25 cellular contexts compared by ENCODE assay signal in genomic region chr3:98890181-98890882, GRCh38. TPM values are rescaled to one million over a fixed set of nuclear protein-coding genes. Genes with fewer than 3 reads are reported as not detected.
DNase-seq lines count a peak whose midpoint lies in the region; ATAC-seq, FAIRE-seq and TF ChIP-seq lines count a peak whose summit lies in the region.
"Had no signal": no experiment of that assay in that cellular context is flagged by ENCODE, and none has a peak within 500 bp of the region (broad histone marks: within the 10 kb centered on the region; RNA-seq: fewer than 3 reads in every experiment).

No MANE protein-coding gene starts in this region.

- no peaks in the 10 kb centered on the region for H3K9me3 Mint-ChIP-seq in MCF 10A (ENCODE audit: unreplicated experiment)
- H3K9me3 Mint-ChIP-seq in astrocyte (ENCODE audit: unreplicated experiment): no peaks in the 10 kb centered on the region
- H3K9me3 Mint-ChIP-seq: brain; CD8-positive, alpha-beta T cell had no signal

- H3K79me2 ChIP-seq in mammary epithelial cell (ENCODE audit: insufficient read depth, low read length): peaks cover 100% of the 10 kb centered on the region
- peaks cover 100% of the 10 kb centered on the region for H3K79me2 ChIP-seq in astrocyte (ENCODE audit: insufficient read depth, low read length)

- no peak for FAIRE-seq in astrocyte (lab: Jason Lieb, UNC)
- FAIRE-seq: A204.1, RCC 7860 had no signal

- H3K27me3 ChIP-seq in mammary epithelial cell (ENCODE audit: insufficient read depth, low read length) (no peaks in the 10 kb centered on the region), astrocyte (ENCODE audit: insufficient read depth, low read length) (no peaks in the 10 kb centered on the region), kidney epithelial cell (ENCODE audit: control insufficient read depth, insufficient read depth, low read length) (no peaks in the 10 kb centered on the region)
- H3K27me3 ChIP-seq: sigmoid colon, SJCRH30, testis had no signal

- no peak for DNase-seq in mammary epithelial cell
- DNase-seq in MCF 10A (ENCODE audit: unreplicated experiment): no peak
- no peak for DNase-seq in astrocyte (ENCODE audit: low read depth)
- no peak for DNase-seq in kidney epithelial cell (ENCODE audit: low read depth)
- DNase-seq in activated T-cell treated with anti-CD3 and anti-CD28 coated beads for 4 hours: no peak
- DNase-seq in central memory CD4-positive, alpha-beta T cell: no peak
- DNase-seq: activated CD4-positive, alpha-beta T cell treated with anti-CD3 and anti-CD28 coated beads for 36 hours; activated gamma-delta T cell; CD8-positive, alpha-beta T cell; GOT3; head of caudate nucleus; NCI-H1092 treated with DMSO at 0.1 percent for 48 hours; NCI-H187 treated with DMSO at 0.1 percent for 48 hours; NCI-H524 treated with DMSO at 0.1 percent for 48 hours; sigmoid colon; SJCRH30; stimulated activated CD4-positive, alpha-beta T cell treated with anti-CD3 and anti-CD28 coated beads, Interleukin-15, amount 100 ng/mL, for 24 hours; stimulated activated naive CD4-positive, alpha-beta T cell treated with Interleukin-2 at 50 U/mL for 16 hours; testis had no signal

- H3K9me3 ChIP-seq in mammary epithelial cell (replicated peaks; ENCODE audit: insufficient read depth, low read length) (no peaks in the 10 kb centered on the region), astrocyte (ENCODE audit: insufficient read depth, low read depth, low read length) (no peaks in the 10 kb centered on the region)
- H3K9me3 ChIP-seq: sigmoid colon, SJCRH30, testis had no signal

- intact Hi-C loops in mammary epithelial cell (cut with micrococcal nuclease) (no loop called here), MCF 10A (cut with micrococcal nuclease) (no loop called here)

- H3K4me2 ChIP-seq in mammary epithelial cell (ENCODE audit: insufficient read depth, low read depth, low read length) (peak overlapping the region; percentile 81), astrocyte (ENCODE audit: low read length) (peak overlapping the region; percentile 87)

- BruUV-seq in mammary epithelial cell (replicated peaks; lab: Mats Ljungman, UMichigan) (no TSS peak), MCF 10A (replicated peaks; lab: Mats Ljungman, UMichigan) (no TSS peak)

- dilution Hi-C loops in mammary epithelial cell (cut with HindIII; ENCODE audit: low sequenced_read_pairs): loop anchor here (10.0 kb wide), 1 partner anchor 94 kb away; no protein-coding TSS in a partner anchor

- in situ Hi-C loops in mammary epithelial cell (cut with MboI; ENCODE audit: low sequenced_read_pairs in 2 of 2): no loop called here

- ATAC-seq in HG03039 (IDR thresholded peaks at IDR 0.05; ENCODE audit: unreplicated experiment) (no peak), GM19395 (IDR thresholded peaks at IDR 0.05; ENCODE audit: unreplicated experiment) (no peak)
- ATAC-seq: activated CD4-positive, alpha-beta T cell treated with anti-CD3 and anti-CD28 coated beads for 36 hours; CD8-positive, alpha-beta T cell had no signal

- H3K36me3 ChIP-seq in mammary epithelial cell (ENCODE audit: insufficient read depth, low read length): peaks cover 15% of the 10 kb centered on the region
- H3K36me3 ChIP-seq in astrocyte (ENCODE audit: insufficient read depth, low read length): peaks cover 41% of the 10 kb centered on the region
- H3K36me3 ChIP-seq in kidney epithelial cell (ENCODE audit: control insufficient read depth, insufficient read depth, low read length): peaks cover 4% of the 10 kb centered on the region
- H3K36me3 ChIP-seq: sigmoid colon had no signal

- H3K4me3 Mint-ChIP-seq in MCF 10A (ENCODE audit: unreplicated experiment): no peak overlapping the region
- no peak overlapping the region for H3K4me3 Mint-ChIP-seq in astrocyte (ENCODE audit: unreplicated experiment)
- H3K4me3 Mint-ChIP-seq: activated CD4-positive, alpha-beta T cell treated with anti-CD3 and anti-CD28 coated beads for 36 hours; brain; CD8-positive, alpha-beta T cell had no signal

- H3K4me3 ChIP-seq in mammary epithelial cell (replicated peaks in 1 of 3; ENCODE audit: insufficient read depth in 1 of 3, low read depth in 2 of 3, low read length in 3 of 3) (no peak overlapping the region), astrocyte (ENCODE audit: insufficient read depth, low read depth, low read length) (peak overlapping the region; percentile 21), kidney epithelial cell (ENCODE audit: low read depth, low read length) (peak overlapping the region; percentile 96)
- H3K4me3 ChIP-seq: sigmoid colon, SJCRH30, testis had no signal

- POLR2A ChIA-PET in MCF 10A (lab: Yijun Ruan, JAX): interaction anchor here (1.2 to 12.8 kb wide), 2 partner anchors 8 to 72 kb away, joined by 3 to 278 read pairs; partner anchors contain the start of gene DCBLD2

- H3K4me1 ChIP-seq in mammary epithelial cell (ENCODE audit: insufficient read depth, low read length) (peaks cover 77% of the 10 kb centered on the region), astrocyte (ENCODE audit: insufficient read depth, low read length) (peaks cover 97% of the 10 kb centered on the region)

- TF ChIP-seq CTCF in mammary epithelial cell (conservative IDR thresholded peaks at IDR 0.05 in 1 of 2, IDR thresholded peaks at IDR 0.05 in 1 of 2; ENCODE audit: extremely low read depth in 1 of 2, insufficient read depth in 1 of 2, low read depth in 1 of 2, low read length in 2 of 2) (no peak), MCF 10A (IDR thresholded peaks at IDR 0.05; ENCODE audit: unreplicated experiment) (no peak), astrocyte (IDR thresholded peaks at IDR 0.05; ENCODE audit: insufficient read depth, low read depth, low read length) (no peak), kidney epithelial cell (IDR thresholded peaks at IDR 0.05; ENCODE audit: insufficient read depth, low read length, poor library complexity, severe bottlenecking) (no peak)

- CTCF ChIA-PET in mammary epithelial cell (lab: Charles Lee; ENCODE audit: low non-redundant PET): no interaction called here
- CTCF ChIA-PET in MCF 10A (lab: Yijun Ruan, JAX): no interaction called here

- H3K9ac ChIP-seq in mammary epithelial cell (ENCODE audit: insufficient read depth, low read length) (no peak overlapping the region), astrocyte (ENCODE audit: low read length) (peak overlapping the region; percentile 59)

- H3K27ac Mint-ChIP-seq in MCF 10A (ENCODE audit: low read depth, unreplicated experiment) (no peak overlapping the region), astrocyte (ENCODE audit: unreplicated experiment) (no peak overlapping the region)
- H3K27ac Mint-ChIP-seq: activated CD4-positive, alpha-beta T cell treated with anti-CD3 and anti-CD28 coated beads for 36 hours; brain; CD8-positive, alpha-beta T cell; progenitor cell of endocrine pancreas had no signal

- peaks cover 4% of the 10 kb centered on the region for H3K36me3 Mint-ChIP-seq in MCF 10A (ENCODE audit: insufficient read depth, unreplicated experiment)
- H3K36me3 Mint-ChIP-seq in astrocyte (ENCODE audit: low read depth, unreplicated experiment): no peaks in the 10 kb centered on the region
- H3K36me3 Mint-ChIP-seq: CD8-positive, alpha-beta T cell had no signal

- H2AFZ ChIP-seq in mammary epithelial cell (ENCODE audit: low read depth, low read length) (no peak overlapping the region), astrocyte (ENCODE audit: low read depth, low read length) (no peak overlapping the region)

- H3K27ac ChIP-seq in mammary epithelial cell (ENCODE audit: insufficient read depth, low read depth, low read length) (no peak overlapping the region), astrocyte (ENCODE audit: low read depth, low read length) (peak overlapping the region; percentile 15)
- H3K27ac ChIP-seq: SJCRH30 had no signal

- H3K4me1 Mint-ChIP-seq in MCF 10A (ENCODE audit: insufficient read depth, unreplicated experiment) (peaks cover 40% of the 10 kb centered on the region), astrocyte (ENCODE audit: low read depth, unreplicated experiment) (peaks cover 38% of the 10 kb centered on the region)
- H3K4me1 Mint-ChIP-seq: activated CD4-positive, alpha-beta T cell treated with anti-CD3 and anti-CD28 coated beads for 36 hours had no signal

- H4K20me1 ChIP-seq in mammary epithelial cell (ENCODE audit: insufficient read depth, low read length) (peaks cover 24% of the 10 kb centered on the region), astrocyte (ENCODE audit: insufficient read depth, low read length) (peaks cover 99% of the 10 kb centered on the region)

- WGBS in mammary epithelial cell (ENCODE audit: low coverage, missing lambda C conversion rate): 100% methylated on average over 1 of the region's 1 CpG

- no peaks in the 10 kb centered on the region for H3K27me3 Mint-ChIP-seq in MCF 10A (ENCODE audit: insufficient read depth, unreplicated experiment)
- no peaks in the 10 kb centered on the region for H3K27me3 Mint-ChIP-seq in astrocyte (ENCODE audit: low read depth, unreplicated experiment)
- H3K27me3 Mint-ChIP-seq: activated CD4-positive, alpha-beta T cell treated with anti-CD3 and anti-CD28 coated beads for 36 hours; progenitor cell of endocrine pancreas had no signal

RNA-seq across cellular contexts. Expression of gene DCBLD2, which starts 11.2 kb away (rescaled TPM):
- total RNA-seq in mammary epithelial cell (100 to 1,000 TPM; 310 to 337 TPM), MCF 10A (2022) (161 and 206 TPM in 2 replicates), astrocyte (214 and 243 TPM in 2 replicates), kidney epithelial cell (553 and 624 TPM in 2 replicates)
- 355 TPM for polyA plus RNA-seq in mammary epithelial cell
- 433 TPM for polyA minus RNA-seq in mammary epithelial cell

Comparison
In these comparisons a context has a peak if more than half of its experiments do, and no peak if none do; other contexts are left out.
1. H3K4me3 ChIP-seq: peak in astrocyte (single experiment) and kidney epithelial cell (single experiment); none in mammary epithelial cell (0 of 3).